Comparison of ENCODE assay signal across 30 cellular contexts in genomic region chr15:45133561-45133920, GRCh38. TPM values are rescaled to one million over a fixed set of nuclear protein-coding genes. Genes with fewer than 3 reads are reported as not detected.
DNase-seq lines count a peak whose midpoint lies in the region; ATAC-seq and TF ChIP-seq lines count a peak whose summit lies in the region.
"Had no signal": no experiment of that assay in that cellular context is flagged by ENCODE, and none has a peak within 500 bp of the region (broad histone marks: within the 10 kb centered on the region; RNA-seq: fewer than 3 reads in every experiment).

No MANE protein-coding gene starts in this region.

- peak; percentile 2 for ATAC-seq in upper lobe of right lung
- ATAC-seq in GM19328 (IDR thresholded peaks at IDR 0.05; ENCODE audit: unreplicated experiment): no peak
- ATAC-seq in activated T-cell treated with anti-CD3 and anti-CD28 coated beads, Interleukin-2, amount 50 U/mL, for 72 hours (replicated peaks in 1 of 2): no peak
- ATAC-seq: CD8-positive, alpha-beta T cell; gastroesophageal sphincter; right cardiac atrium; WTC11 had no signal

- peaks cover 5% of the 10 kb centered on the region for H3K9me3 Mint-ChIP-seq in glutamatergic neuron (ENCODE audit: unreplicated experiment)
- no peaks in the 10 kb centered on the region for H3K9me3 Mint-ChIP-seq in activated T-cell treated with anti-CD3 and anti-CD28 coated beads, Interleukin-2, amount 50 U/mL, for 72 hours
- H3K9me3 Mint-ChIP-seq: activated CD4-positive, alpha-beta T cell treated with anti-CD3 and anti-CD28 coated beads, Interleukin-2, amount 10 ng/mL, durations not matched to agents 24 days and 14 days; activated naive CD8-positive, alpha-beta T cell treated with anti-CD3 and anti-CD28 coated beads for 36 hours; CD8-positive, alpha-beta T cell; WTC11 had no signal

- no peaks in the 10 kb centered on the region for H3K36me3 Mint-ChIP-seq in glutamatergic neuron (ENCODE audit: unreplicated experiment)
- H3K36me3 Mint-ChIP-seq in activated T-cell treated with anti-CD3 and anti-CD28 coated beads, Interleukin-2, amount 50 U/mL, for 72 hours (ENCODE audit: insufficient read depth in 2 of 2): peaks cover 0 to 1% of the 10 kb centered on the region in 2 donors
- H3K36me3 Mint-ChIP-seq: activated naive CD8-positive, alpha-beta T cell treated with anti-CD3 and anti-CD28 coated beads for 36 hours; CD8-positive, alpha-beta T cell; WTC11 had no signal

- TF ChIP-seq CTCF in glutamatergic neuron (IDR thresholded peaks at IDR 0.05; ENCODE audit: partially characterized antibody, unreplicated experiment) (no peak), upper lobe of right lung (IDR thresholded peaks at IDR 0.05) (no peak)

- H3K4me3 ChIP-seq in upper lobe of right lung: no peak overlapping the region
- H3K4me3 ChIP-seq: gastroesophageal sphincter, left ventricle myocardium inferior, neural progenitor cell, suprapubic skin had no signal

- H3K27ac ChIP-seq in upper lobe of right lung: no peak overlapping the region
- H3K27ac ChIP-seq: gastroesophageal sphincter, left ventricle myocardium inferior, neural progenitor cell, suprapubic skin had no signal

- H3K36me3 ChIP-seq in upper lobe of right lung: no peaks in the 10 kb centered on the region
- H3K36me3 ChIP-seq: gastroesophageal sphincter, left ventricle myocardium inferior, neural progenitor cell had no signal

- intact Hi-C loops in upper lobe of right lung (cut with DNase I): no loop called here

- no peak overlapping the region for H3K27ac Mint-ChIP-seq in glutamatergic neuron (ENCODE audit: unreplicated experiment)
- no peak overlapping the region for H3K27ac Mint-ChIP-seq in activated T-cell treated with anti-CD3 and anti-CD28 coated beads, Interleukin-2, amount 50 U/mL, for 72 hours
- H3K27ac Mint-ChIP-seq: activated CD4-positive, alpha-beta T cell treated with anti-CD3 and anti-CD28 coated beads, Interleukin-2, amount 10 ng/mL, durations not matched to agents 24 days and 14 days; activated naive CD8-positive, alpha-beta T cell treated with anti-CD3 and anti-CD28 coated beads for 36 hours; CD8-positive, alpha-beta T cell; neural progenitor cell; WTC11 had no signal

- H3K4me1 ChIP-seq in upper lobe of right lung: peaks cover 9% of the 10 kb centered on the region

- peak overlapping the region; percentile 31 for H3K4me3 Mint-ChIP-seq in glutamatergic neuron (ENCODE audit: unreplicated experiment)
- no peak overlapping the region for H3K4me3 Mint-ChIP-seq in activated T-cell treated with anti-CD3 and anti-CD28 coated beads, Interleukin-2, amount 50 U/mL, for 72 hours
- H3K4me3 Mint-ChIP-seq: activated naive CD8-positive, alpha-beta T cell treated with anti-CD3 and anti-CD28 coated beads for 36 hours; CD8-positive, alpha-beta T cell; neural progenitor cell; WTC11 had no signal

- no peaks in the 10 kb centered on the region for H3K9me3 ChIP-seq in upper lobe of right lung
- H3K9me3 ChIP-seq: gastroesophageal sphincter, left ventricle myocardium inferior, suprapubic skin had no signal

- peak; percentile 17 for DNase-seq in NCI-H748 (lab: John Stamatoyannopoulos, UW; ENCODE audit: unreplicated experiment)
- no peak for DNase-seq in NCI-H748 treated with DMSO at 0.1 percent for 48 hours (lab: John Stamatoyannopoulos, UW)
- peak; percentile 33 for DNase-seq in NCI-H69 (lab: John Stamatoyannopoulos, UW)
- DNase-seq in glutamatergic neuron: no peak
- peak; percentile 70 for DNase-seq in upper lobe of right lung
- no peak for DNase-seq in NOMO-1 treated with dmso at 0.1 percent for 144 hours (lab: John Stamatoyannopoulos, UW; ENCODE audit: unreplicated experiment)
- DNase-seq in activated T-cell treated with anti-CD3 and anti-CD28 coated beads, Interleukin-2, amount 50 U/mL, for 72 hours: no peak
- DNase-seq: activated CD4-positive, alpha-beta T cell treated with anti-CD3 and anti-CD28 coated beads, Interleukin-2, amount 10 ng/mL, durations not matched to agents 24 days and 14 days; activated CD8-positive, alpha-beta memory T cell treated with anti-CD3 and anti-CD28 coated beads for 24 hours; activated gamma-delta T cell; activated naive CD8-positive, alpha-beta T cell treated with anti-CD3 and anti-CD28 coated beads for 36 hours; activated T-cell treated with anti-CD3 and anti-CD28 coated beads, Interleukin-2, amount 50 U/mL, for 1 hour; CD8-positive, alpha-beta T cell; HCEC 1CT; hippocampal formation; left ventricle myocardium inferior; NCI-H1436; right cardiac atrium; stimulated activated CD4-positive, alpha-beta T cell treated with anti-CD3 and anti-CD28 coated beads, Interleukin-1b, Interleukin-23, amount 100 ng/mL, for 48 hours; stimulated activated naive CD4-positive, alpha-beta T cell treated with Interleukin-2 at 50 U/mL for 16 hours had no signal

- H3K4me1 Mint-ChIP-seq in glutamatergic neuron (ENCODE audit: low read depth, unreplicated experiment): peaks cover 2% of the 10 kb centered on the region
- H3K4me1 Mint-ChIP-seq in activated T-cell treated with anti-CD3 and anti-CD28 coated beads, Interleukin-2, amount 50 U/mL, for 72 hours (ENCODE audit: low read depth): peaks cover 14% of the 10 kb centered on the region

- H3K27me3 ChIP-seq in upper lobe of right lung: peaks cover 45% of the 10 kb centered on the region

- H3K27me3 Mint-ChIP-seq in glutamatergic neuron (ENCODE audit: unreplicated experiment): peaks cover 32% of the 10 kb centered on the region
- H3K27me3 Mint-ChIP-seq in activated T-cell treated with anti-CD3 and anti-CD28 coated beads, Interleukin-2, amount 50 U/mL, for 72 hours (ENCODE audit: low read depth): peaks cover 63% of the 10 kb centered on the region

RNA-seq across cellular contexts. Expression of gene DUOX1, which starts 3.7 kb away (rescaled TPM):
- not detected for total RNA-seq in glutamatergic neuron (ENCODE audit: unreplicated experiment)
- 327 TPM for total RNA-seq in upper lobe of right lung
- total RNA-seq in activated T-cell treated with anti-CD3 and anti-CD28 coated beads, Interleukin-2, amount 50 U/mL, for 72 hours: under 1 TPM; 0.34 to 0.95 TPM
- total RNA-seq: CD8-positive, alpha-beta T cell; endothelial cell of umbilical vein; G401; myocyte; NCI-H460 had no signal

RNA-seq across cellular contexts. Expression of gene DUOXA1, which starts 3.9 kb away (rescaled TPM):
- total RNA-seq in glutamatergic neuron (ENCODE audit: unreplicated experiment): not detected
- total RNA-seq in upper lobe of right lung: 138 TPM
- total RNA-seq in activated T-cell treated with anti-CD3 and anti-CD28 coated beads, Interleukin-2, amount 50 U/mL, for 72 hours: under 1 TPM; 0.46 to 0.65 TPM
- total RNA-seq: activated CD4-positive, alpha-beta T cell treated with anti-CD3 and anti-CD28 coated beads, Interleukin-2, amount 10 ng/mL, durations not matched to agents 24 days and 14 days; activated naive CD8-positive, alpha-beta T cell treated with anti-CD3 and anti-CD28 coated beads for 36 hours; CD8-positive, alpha-beta T cell; endothelial cell of umbilical vein; G401; myocyte had no signal

RNA-seq across cellular contexts. Expression of gene DUOXA2, which starts 19.4 kb away (rescaled TPM):
- not detected for total RNA-seq in glutamatergic neuron (ENCODE audit: unreplicated experiment)
- not detected for total RNA-seq in upper lobe of right lung
- not detected for total RNA-seq in activated T-cell treated with anti-CD3 and anti-CD28 coated beads, Interleukin-2, amount 50 U/mL, for 72 hours
- total RNA-seq: activated CD4-positive, alpha-beta T cell treated with anti-CD3 and anti-CD28 coated beads, Interleukin-2, amount 10 ng/mL, durations not matched to agents 24 days and 14 days; activated naive CD8-positive, alpha-beta T cell treated with anti-CD3 and anti-CD28 coated beads for 36 hours; aorta; CD8-positive, alpha-beta T cell; endothelial cell of umbilical vein; G401; left ventricle myocardium inferior; myocyte; NCI-H460; right cardiac atrium; suprapubic skin; WTC11 had no signal

RNA-seq across cellular contexts. Expression of gene DUOX2, which starts 19.6 kb away (rescaled TPM):
- not detected for total RNA-seq in glutamatergic neuron (ENCODE audit: unreplicated experiment)
- total RNA-seq in upper lobe of right lung: 3.8 TPM
- total RNA-seq in activated T-cell treated with anti-CD3 and anti-CD28 coated beads, Interleukin-2, amount 50 U/mL, for 72 hours: under 1 TPM; 0.14 to 0.31 TPM
- total RNA-seq: activated CD4-positive, alpha-beta T cell treated with anti-CD3 and anti-CD28 coated beads, Interleukin-2, amount 10 ng/mL, durations not matched to agents 24 days and 14 days; activated naive CD8-positive, alpha-beta T cell treated with anti-CD3 and anti-CD28 coated beads for 36 hours; endothelial cell of umbilical vein; G401; myocyte had no signal

RNA-seq across cellular contexts. Expression of gene SHF, which starts 54.2 kb away (rescaled TPM):
- total RNA-seq in glutamatergic neuron (ENCODE audit: unreplicated experiment): 309 TPM
- 7.1 TPM for total RNA-seq in upper lobe of right lung
- total RNA-seq in activated T-cell treated with anti-CD3 and anti-CD28 coated beads, Interleukin-2, amount 50 U/mL, for 72 hours: 10 to 100 TPM; 11.7 to 16.8 TPM

Comparison
In these comparisons a context has a peak if more than half of its experiments do, and no peak if none do; other contexts are left out.
1. DNase-seq: peak in NCI-H748 (single experiment), NCI-H69 (single experiment) and upper lobe of right lung (single experiment); none in NCI-H748 treated with DMSO at 0.1 percent for 48 hours (single experiment), glutamatergic neuron (single experiment), NOMO-1 treated with dmso at 0.1 percent for 144 hours (single experiment) and activated T-cell treated with anti-CD3 and anti-CD28 coated beads, Interleukin-2, amount 50 U/mL, for 72 hours (0 of 2).
2. RNA of gene DUOX1, which starts 3.7 kb away (total RNA-seq): 327 TPM in upper lobe of right lung (single experiment); 0.34 to 0.95 TPM in activated T-cell treated with anti-CD3 and anti-CD28 coated beads, Interleukin-2, amount 50 U/mL, for 72 hours and not detected in glutamatergic neuron (single experiment); every median in the first group is over 100 times any median in the second.
3. RNA of gene DUOXA1, which starts 3.9 kb away (total RNA-seq): 138 TPM in upper lobe of right lung (single experiment); 0.46 to 0.65 TPM in activated T-cell treated with anti-CD3 and anti-CD28 coated beads, Interleukin-2, amount 50 U/mL, for 72 hours and not detected in glutamatergic neuron (single experiment); every median in the first group is over 10 times any median in the second.